1 cellular context compared by ENCODE assay signal in the genomic region with DNA sequence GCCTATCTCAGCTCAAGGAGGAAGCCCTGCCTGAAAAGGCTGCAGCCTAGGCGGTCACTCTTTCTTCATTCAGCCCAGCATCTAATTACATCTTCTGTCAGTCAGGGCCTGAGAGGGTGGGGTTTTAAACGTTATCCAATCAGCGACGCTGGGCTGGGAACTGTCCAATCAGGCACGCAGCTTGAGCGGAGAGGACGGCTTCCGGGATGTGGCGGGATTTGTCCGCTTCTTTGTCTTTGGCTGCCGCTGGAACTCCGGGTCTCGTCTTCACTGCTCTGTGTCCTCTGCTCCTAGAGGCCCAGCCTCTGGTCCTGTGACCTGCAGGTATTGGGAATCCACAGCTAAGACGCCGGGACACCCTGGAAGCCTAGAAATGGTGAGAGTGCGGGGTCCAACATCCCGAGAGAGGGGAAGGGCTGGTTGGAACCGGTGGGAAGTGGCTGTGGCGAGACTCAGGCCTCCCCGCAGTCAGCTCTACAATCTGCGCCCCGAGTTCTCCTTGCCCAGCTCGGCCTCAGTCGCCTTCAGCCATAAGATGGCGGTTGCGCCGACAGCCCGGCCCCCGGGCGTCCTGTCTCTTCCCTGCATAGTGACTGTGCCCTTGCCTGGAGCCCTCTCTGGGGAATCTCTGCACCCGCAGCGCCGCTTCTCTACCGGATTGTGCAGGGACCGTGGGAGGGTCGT.
A peak's percentile ranks its signal among the peaks of the same experiment; 100 is the strongest.
TF ChIP-seq lines count a peak whose summit lies in the region.

ZNF738 (plus strand) TSS at position 233 of the 684 bp plus-strand sequence; CDS start at position 374, 141 bp downstream.

TF ChIP-seq in GM12878, 131 proteins besides CTCF, POLR2A, EP300 and RAD21 (continued from another document):
- TF ChIP-seq ZNF592 (IDR thresholded peaks at IDR 0.05), result no peak
- TF ChIP-seq RUNX3 (IDR thresholded peaks at IDR 0.05; ENCODE audit: low read length), result peak; percentile 26
- TF ChIP-seq GATAD2B (conservative IDR thresholded peaks at IDR 0.05; ENCODE audit: low read depth), result 0 out of 2 replicates have a peak, but pooled peaks have one; percentile 40
- peak; percentile 33; the same call in 1 of the 2 replicates for TF ChIP-seq SMARCA5 (IDR thresholded peaks at IDR 0.05)
- no peak for TF ChIP-seq TCF3 (IDR thresholded peaks at IDR 0.05; ENCODE audit: borderline replicate concordance, insufficient read depth, low read depth, low read length)
- no peak for TF ChIP-seq ASH2L (IDR thresholded peaks at IDR 0.05; ENCODE audit: borderline replicate concordance, low read depth)
- TF ChIP-seq BACH1 (IDR thresholded peaks at IDR 0.05; ENCODE audit: borderline replicate concordance), result no peak
- TF ChIP-seq, protein P1, sequence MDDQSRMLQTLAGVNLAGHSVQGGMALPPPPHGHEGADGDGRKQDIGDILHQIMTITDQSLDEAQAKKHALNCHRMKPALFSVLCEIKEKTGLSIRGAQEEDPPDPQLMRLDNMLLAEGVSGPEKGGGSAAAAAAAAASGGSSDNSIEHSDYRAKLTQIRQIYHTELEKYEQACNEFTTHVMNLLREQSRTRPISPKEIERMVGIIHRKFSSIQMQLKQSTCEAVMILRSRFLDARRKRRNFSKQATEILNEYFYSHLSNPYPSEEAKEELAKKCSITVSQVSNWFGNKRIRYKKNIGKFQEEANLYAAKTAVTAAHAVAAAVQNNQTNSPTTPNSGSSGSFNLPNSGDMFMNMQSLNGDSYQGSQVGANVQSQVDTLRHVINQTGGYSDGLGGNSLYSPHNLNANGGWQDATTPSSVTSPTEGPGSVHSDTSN (IDR thresholded peaks at IDR 0.05; ENCODE audit: insufficient replicate concordance, low read depth, low read length), result peak; percentile 89
- no peak for TF ChIP-seq BRCA1 (IDR thresholded peaks at IDR 0.05; ENCODE audit: low read depth, low read length)
- TF ChIP-seq NR2F1 (conservative IDR thresholded peaks at IDR 0.05), result no peak
TF ChIP-seq in GM12878: peak in this region for 28.
